ENCODE assay signal across 2 cellular contexts in the genomic region with DNA sequence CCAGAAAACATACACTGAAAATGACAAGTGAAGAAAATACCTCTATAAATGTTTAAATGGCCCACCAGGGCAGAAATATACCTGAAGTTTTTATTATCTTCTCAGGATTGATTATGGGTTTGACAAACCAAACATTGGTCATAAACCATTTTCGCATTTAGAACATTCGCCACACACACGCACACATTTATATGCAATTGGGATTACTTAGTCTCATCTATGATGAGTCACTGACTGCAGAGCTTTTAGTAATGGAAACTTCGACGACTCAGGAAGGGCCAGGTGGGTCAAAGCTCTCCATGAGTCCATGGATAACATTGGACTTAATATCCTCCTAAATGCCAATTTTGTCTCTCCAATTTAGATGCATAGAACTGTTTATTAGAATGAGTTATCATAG.
A peak's percentile ranks its signal among the peaks of the same experiment; 100 is the strongest.
TF ChIP-seq lines count a peak whose summit lies in the region.

No MANE protein-coding gene starts in this region.

TF ChIP-seq in IMR-90, 13 proteins besides CTCF, POLR2A, EP300 and RAD21:
- no peak for TF ChIP-seq BHLHE40 (IDR thresholded peaks at IDR 0.05; ENCODE audit: low read depth, low read length)
- no peak for TF ChIP-seq MAZ (IDR thresholded peaks at IDR 0.05; ENCODE audit: borderline replicate concordance, low read depth, low read length)
- TF ChIP-seq, protein P1, sequence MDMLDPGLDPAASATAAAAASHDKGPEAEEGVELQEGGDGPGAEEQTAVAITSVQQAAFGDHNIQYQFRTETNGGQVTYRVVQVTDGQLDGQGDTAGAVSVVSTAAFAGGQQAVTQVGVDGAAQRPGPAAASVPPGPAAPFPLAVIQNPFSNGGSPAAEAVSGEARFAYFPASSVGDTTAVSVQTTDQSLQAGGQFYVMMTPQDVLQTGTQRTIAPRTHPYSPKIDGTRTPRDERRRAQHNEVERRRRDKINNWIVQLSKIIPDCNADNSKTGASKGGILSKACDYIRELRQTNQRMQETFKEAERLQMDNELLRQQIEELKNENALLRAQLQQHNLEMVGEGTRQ (IDR thresholded peaks at IDR 0.05; ENCODE audit: low read depth, low read length): no peak
- 0 out of 2 replicates have a peak, but pooled peaks have one; percentile 20 for TF ChIP-seq FOS (IDR thresholded peaks at IDR 0.05; ENCODE audit: low read depth, low read length)
- TF ChIP-seq, protein P2, sequence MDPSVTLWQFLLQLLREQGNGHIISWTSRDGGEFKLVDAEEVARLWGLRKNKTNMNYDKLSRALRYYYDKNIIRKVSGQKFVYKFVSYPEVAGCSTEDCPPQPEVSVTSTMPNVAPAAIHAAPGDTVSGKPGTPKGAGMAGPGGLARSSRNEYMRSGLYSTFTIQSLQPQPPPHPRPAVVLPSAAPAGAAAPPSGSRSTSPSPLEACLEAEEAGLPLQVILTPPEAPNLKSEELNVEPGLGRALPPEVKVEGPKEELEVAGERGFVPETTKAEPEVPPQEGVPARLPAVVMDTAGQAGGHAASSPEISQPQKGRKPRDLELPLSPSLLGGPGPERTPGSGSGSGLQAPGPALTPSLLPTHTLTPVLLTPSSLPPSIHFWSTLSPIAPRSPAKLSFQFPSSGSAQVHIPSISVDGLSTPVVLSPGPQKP (IDR thresholded peaks at IDR 0.05; ENCODE audit: borderline replicate concordance, low read depth, low read length): no peak
- TF ChIP-seq SMC3 (IDR thresholded peaks at IDR 0.05; ENCODE audit: low read depth, low read length): no peak
- no peak for TF ChIP-seq NFE2L2 (IDR thresholded peaks at IDR 0.05; ENCODE audit: low read depth, low read length)
- TF ChIP-seq RFX5 (IDR thresholded peaks at IDR 0.05; ENCODE audit: low read depth, low read length): no peak
- TF ChIP-seq CHD1 (IDR thresholded peaks at IDR 0.05; ENCODE audit: low read depth, low read length): no peak

TF ChIP-seq in GM12878, 131 proteins besides CTCF, POLR2A, EP300 and RAD21:
- no peak for TF ChIP-seq NR2F1 (conservative IDR thresholded peaks at IDR 0.05)
- TF ChIP-seq, protein P3, sequence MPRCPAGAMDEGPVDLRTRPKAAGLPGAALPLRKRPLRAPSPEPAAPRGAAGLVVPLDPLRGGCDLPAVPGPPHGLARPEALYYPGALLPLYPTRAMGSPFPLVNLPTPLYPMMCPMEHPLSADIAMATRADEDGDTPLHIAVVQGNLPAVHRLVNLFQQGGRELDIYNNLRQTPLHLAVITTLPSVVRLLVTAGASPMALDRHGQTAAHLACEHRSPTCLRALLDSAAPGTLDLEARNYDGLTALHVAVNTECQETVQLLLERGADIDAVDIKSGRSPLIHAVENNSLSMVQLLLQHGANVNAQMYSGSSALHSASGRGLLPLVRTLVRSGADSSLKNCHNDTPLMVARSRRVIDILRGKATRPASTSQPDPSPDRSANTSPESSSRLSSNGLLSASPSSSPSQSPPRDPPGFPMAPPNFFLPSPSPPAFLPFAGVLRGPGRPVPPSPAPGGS (IDR thresholded peaks at IDR 0.05; ENCODE audit: borderline replicate concordance, insufficient read depth, low read depth, low read length, poor library complexity, severe bottlenecking): peak; percentile 55
